Comparison of ENCODE assay signal across 12 cellular contexts in the genomic region with DNA sequence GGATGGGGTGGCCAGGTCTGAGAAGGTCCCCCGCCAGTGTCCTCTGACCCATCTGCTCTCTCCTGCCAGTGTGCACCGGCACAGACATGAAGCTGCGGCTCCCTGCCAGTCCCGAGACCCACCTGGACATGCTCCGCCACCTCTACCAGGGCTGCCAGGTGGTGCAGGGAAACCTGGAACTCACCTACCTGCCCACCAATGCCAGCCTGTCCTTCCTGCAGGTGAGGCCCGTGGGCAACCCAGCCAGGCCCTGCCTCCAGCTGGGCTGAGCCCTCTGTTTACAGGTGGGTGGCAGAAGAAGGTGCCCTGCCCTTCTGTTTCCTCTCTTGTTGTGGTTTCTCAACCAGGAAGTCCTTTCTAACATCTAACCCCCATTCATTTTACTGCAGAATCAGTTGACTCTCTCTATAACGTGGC. TPM values are rescaled to one million over a fixed set of nuclear protein-coding genes. Genes with fewer than 3 reads are reported as not detected.
DNase-seq lines count a peak whose midpoint lies in the region; ATAC-seq and TF ChIP-seq lines count a peak whose summit lies in the region.
"Had no signal": no experiment of that assay in that cellular context is flagged by ENCODE, and none has a peak within 500 bp of the region (broad histone marks: within the 10 kb centered on the region; RNA-seq: fewer than 3 reads in every experiment).

No MANE protein-coding gene starts in this region.

- H3F3A ChIP-seq in smooth muscle cell (ENCODE audit: low read depth): no peaks in the 10 kb centered on the region

- H3K4me2 ChIP-seq in smooth muscle cell: no peak overlapping the region

- H3K36me3 Mint-ChIP-seq in CD8-positive, alpha-beta memory T cell: peaks cover 0 to 1% (median 0%) of the 10 kb centered on the region in 3 donors
- no peaks in the 10 kb centered on the region for H3K36me3 Mint-ChIP-seq in activated T-helper 17 cell treated with anti-CD3 and anti-CD28 coated beads, Interleukin-2, amount 50 U/mL, for 72 hours (ENCODE audit: low read depth)
- H3K36me3 Mint-ChIP-seq in naive thymus-derived CD4-positive, alpha-beta T cell: no peaks in the 10 kb centered on the region

- WGBS in smooth muscle cell (ENCODE audit: low lambda C conversion rate): 95% methylated on average over 7 of the region's 7 CpGs

- peak overlapping the region in 5 of 7 donors; percentile 4 to 80 (median 49) for H3K4me3 Mint-ChIP-seq in CD8-positive, alpha-beta memory T cell
- H3K4me3 Mint-ChIP-seq in activated T-helper 17 cell treated with anti-CD3 and anti-CD28 coated beads, Interleukin-2, amount 50 U/mL, for 72 hours: peak overlapping the region; percentile 23
- peak overlapping the region; percentile 22 to 74 (median 55) for H3K4me3 Mint-ChIP-seq in naive thymus-derived CD4-positive, alpha-beta T cell

- H3K27ac Mint-ChIP-seq in CD8-positive, alpha-beta memory T cell: peak overlapping the region in 3 of 8 donors; percentile 3 to 81 (median 71)
- H3K27ac Mint-ChIP-seq in activated T-helper 17 cell treated with anti-CD3 and anti-CD28 coated beads, Interleukin-2, amount 50 U/mL, for 72 hours: peak overlapping the region; percentile 66
- H3K27ac Mint-ChIP-seq in naive thymus-derived CD4-positive, alpha-beta T cell: peak overlapping the region in 7 of 9 donors; percentile 26 to 74 (median 42)

- peaks cover 18% of the 10 kb centered on the region for H3K79me2 ChIP-seq in smooth muscle cell (ENCODE audit: low read depth)

- POLR2A ChIA-PET in CD8-positive, alpha-beta memory T cell (lab: Charles Lee): no interaction called here
- POLR2A ChIA-PET in naive thymus-derived CD4-positive, alpha-beta T cell (lab: Charles Lee): interaction anchor here (1.0 to 1.9 kb wide), 4 partner anchors 11 to 36 kb away, joined by 3 to 9 read pairs (median 6); partner anchors contain the start of genes MIEN1 and PGAP3

- H3K4me1 ChIP-seq in CD8-positive, alpha-beta memory T cell (ENCODE audit: insufficient read depth, low read length): peaks cover 18% of the 10 kb centered on the region
- H3K4me1 ChIP-seq in naive thymus-derived CD4-positive, alpha-beta T cell (ENCODE audit: control insufficient read depth in 2 of 2, insufficient read depth in 2 of 2, low read length in 2 of 2): peaks cover 7 to 16% of the 10 kb centered on the region in 2 donors
- H3K4me1 ChIP-seq in smooth muscle cell (ENCODE audit: low read depth): peaks cover 19% of the 10 kb centered on the region

- intact Hi-C loops in naive thymus-derived CD4-positive, alpha-beta T cell (cut with micrococcal nuclease): no loop called here

- H3K9ac ChIP-seq in smooth muscle cell (ENCODE audit: low read depth): no peak overlapping the region

- H3K9me3 Mint-ChIP-seq in CD8-positive, alpha-beta memory T cell: no peaks in the 10 kb centered on the region
- no peaks in the 10 kb centered on the region for H3K9me3 Mint-ChIP-seq in activated T-helper 17 cell treated with anti-CD3 and anti-CD28 coated beads, Interleukin-2, amount 50 U/mL, for 72 hours
- H3K9me3 Mint-ChIP-seq in naive thymus-derived CD4-positive, alpha-beta T cell: peaks cover 0 to 2% (median 0%) of the 10 kb centered on the region in 11 donors

- peaks cover under 1 to 6% of the 10 kb centered on the region in 2 donors for H3K27me3 Mint-ChIP-seq in CD8-positive, alpha-beta memory T cell
- H3K27me3 Mint-ChIP-seq in activated T-helper 17 cell treated with anti-CD3 and anti-CD28 coated beads, Interleukin-2, amount 50 U/mL, for 72 hours: no peaks in the 10 kb centered on the region
- peaks cover 0 to 11% (median 0%) of the 10 kb centered on the region in 5 donors for H3K27me3 Mint-ChIP-seq in naive thymus-derived CD4-positive, alpha-beta T cell

- ATAC-seq in activated T-helper 17 cell treated with anti-CD3 and anti-CD28 coated beads, Interleukin-2, amount 50 U/mL, for 72 hours (replicated peaks): peak; percentile 23
- ATAC-seq in naive thymus-derived CD4-positive, alpha-beta T cell: peak; percentile 54

- no peaks in the 10 kb centered on the region for H3K36me3 ChIP-seq in CD8-positive, alpha-beta memory T cell (ENCODE audit: insufficient read depth, low read length)
- no peaks in the 10 kb centered on the region for H3K36me3 ChIP-seq in naive thymus-derived CD4-positive, alpha-beta T cell (ENCODE audit: control insufficient read depth in 2 of 3, insufficient read depth in 3 of 3, low read length in 3 of 3)
- H3K36me3 ChIP-seq in smooth muscle cell (ENCODE audit: low read depth): no peaks in the 10 kb centered on the region

- no peak for TF ChIP-seq CTCF in 22Rv1 (IDR thresholded peaks at IDR 0.05)
- no peak for TF ChIP-seq CTCF in smooth muscle cell (IDR thresholded peaks at IDR 0.05; ENCODE audit: borderline replicate concordance, insufficient read depth, poor library complexity, severe bottlenecking)

- peaks cover 52% of the 10 kb centered on the region for H4K20me1 ChIP-seq in smooth muscle cell (ENCODE audit: low read depth)

- DNase-seq in CD8-positive, alpha-beta memory T cell: peak in 1 of 5 donors; percentile 37
- DNase-seq in naive thymus-derived CD4-positive, alpha-beta T cell: peak in 6 of 9 donors; percentile 11 to 39 (median 24)
- DNase-seq in 8988T (no peak), smooth muscle cell (lab: John Stamatoyannopoulos, UW; ENCODE audit: unreplicated experiment) (no peak), SIG-M5 (lab: John Stamatoyannopoulos, UW) (no peak), NCI-H446 treated with DMSO at 0.1 percent for 48 hours (lab: John Stamatoyannopoulos, UW) (no peak)
- DNase-seq: Caco-2; stimulated activated CD4-positive, alpha-beta T cell treated with anti-CD3 and anti-CD28 coated beads, Interleukin-12 subunit alpha, Interleukin-12 subunit beta, amount 100 ng/mL, for 4 hours had no signal

- peaks cover 4% of the 10 kb centered on the region for H3K27me3 ChIP-seq in CD8-positive, alpha-beta memory T cell (ENCODE audit: insufficient read depth, low read length, poor library complexity, severe bottlenecking)
- no peaks in the 10 kb centered on the region for H3K27me3 ChIP-seq in naive thymus-derived CD4-positive, alpha-beta T cell (ENCODE audit: control insufficient read depth in 2 of 2, insufficient read depth in 2 of 2, low read length in 2 of 2)
- no peaks in the 10 kb centered on the region for H3K27me3 ChIP-seq in smooth muscle cell (ENCODE audit: low read depth)

- H3K27ac ChIP-seq in 22Rv1: 0 out of 2 replicates have a peak overlapping the region, but pooled peaks have one; percentile 90
- H3K27ac ChIP-seq in CD8-positive, alpha-beta memory T cell (ENCODE audit: low read depth, low read length): no peak overlapping the region
- H3K27ac ChIP-seq in naive thymus-derived CD4-positive, alpha-beta T cell (ENCODE audit: low read depth, low read length): no peak overlapping the region
- H3K27ac ChIP-seq in smooth muscle cell (ENCODE audit: low read depth): no peak overlapping the region

- CTCF ChIA-PET in CD8-positive, alpha-beta memory T cell (lab: Charles Lee): interaction anchor here (0.6 kb wide), 1 partner anchor 247 kb away, joined by 3 read pairs; no protein-coding TSS in a partner anchor
- CTCF ChIA-PET in naive thymus-derived CD4-positive, alpha-beta T cell (lab: Charles Lee): interaction anchor here (0.9 to 1.3 kb wide), 2 partner anchors 41 to 85 kb away, joined by 3 read pairs; no protein-coding TSS in a partner anchor

- H2AFZ ChIP-seq in smooth muscle cell (ENCODE audit: low read depth): no peak overlapping the region

- H3K4me1 Mint-ChIP-seq in CD8-positive, alpha-beta memory T cell: peaks cover 10 to 18% (median 13%) of the 10 kb centered on the region in 3 donors
- H3K4me1 Mint-ChIP-seq in activated T-helper 17 cell treated with anti-CD3 and anti-CD28 coated beads, Interleukin-2, amount 50 U/mL, for 72 hours: peaks cover 12% of the 10 kb centered on the region
- peaks cover 15 to 41% (median 22%) of the 10 kb centered on the region in 7 donors for H3K4me1 Mint-ChIP-seq in naive thymus-derived CD4-positive, alpha-beta T cell

- peak overlapping the region; percentile 55 for H3K4me3 ChIP-seq in CD8-positive, alpha-beta memory T cell (ENCODE audit: low read length)
- no peak overlapping the region for H3K4me3 ChIP-seq in naive thymus-derived CD4-positive, alpha-beta T cell (ENCODE audit: low read length)
- no peak overlapping the region for H3K4me3 ChIP-seq in smooth muscle cell

- no peaks in the 10 kb centered on the region for H3K9me3 ChIP-seq in CD8-positive, alpha-beta memory T cell (ENCODE audit: low read length)
- H3K9me3 ChIP-seq in naive thymus-derived CD4-positive, alpha-beta T cell (ENCODE audit: control insufficient read depth in 2 of 3, low read length in 3 of 3): no peaks in the 10 kb centered on the region
- H3K9me3 ChIP-seq in smooth muscle cell (replicated peaks; ENCODE audit: low read depth): no peaks in the 10 kb centered on the region
- H3K9me3 ChIP-seq: Caco-2 had no signal

RNA-seq across cellular contexts. Expression of gene ERBB2, which starts 7.1 kb away (rescaled TPM):
- 1 to 10 TPM; 3.6 to 3.9 TPM for total RNA-seq in CD8-positive, alpha-beta memory T cell
- 2.4 TPM for polyA plus RNA-seq in CD8-positive, alpha-beta memory T cell
- 1 to 10 TPM; 3.4 to 5.9 TPM for total RNA-seq in activated T-helper 17 cell treated with anti-CD3 and anti-CD28 coated beads, Interleukin-2, amount 50 U/mL, for 72 hours
- total RNA-seq in naive thymus-derived CD4-positive, alpha-beta T cell: 10 to 100 TPM in 1 of 5 experiments, 1 to 10 TPM in 4; 3.6 to 10.5 (median 6.6) TPM
- 1 to 10 TPM in 1 of 2 donors, under 1 TPM in 1; 0.39 to 2.4 TPM for polyA plus RNA-seq in naive thymus-derived CD4-positive, alpha-beta T cell
- total RNA-seq in smooth muscle cell: 44.5 and 49.4 TPM in 2 replicates
- polyA plus RNA-seq in smooth muscle cell: 53.6 and 56.1 TPM in 2 replicates

RNA-seq across cellular contexts. Expression of gene PGAP3, which starts 19.1 kb away (rescaled TPM):
- total RNA-seq in CD8-positive, alpha-beta memory T cell: 10 to 100 TPM; 11.8 to 12.1 TPM
- polyA plus RNA-seq in CD8-positive, alpha-beta memory T cell: 22.4 TPM
- 10 to 100 TPM in 1 of 2 donors, 1 to 10 TPM in 1; 5.9 to 14.8 TPM for total RNA-seq in activated T-helper 17 cell treated with anti-CD3 and anti-CD28 coated beads, Interleukin-2, amount 50 U/mL, for 72 hours
- 10 to 100 TPM; 26.3 to 39.9 (median 35.1) TPM for total RNA-seq in naive thymus-derived CD4-positive, alpha-beta T cell
- 10 to 100 TPM; 13.3 to 20.7 TPM for polyA plus RNA-seq in naive thymus-derived CD4-positive, alpha-beta T cell
- total RNA-seq in smooth muscle cell: 16.5 and 19.4 TPM in 2 replicates
- polyA plus RNA-seq in smooth muscle cell: 19.1 and 26.4 TPM in 2 replicates

RNA-seq across cellular contexts. Expression of gene MIEN1, which starts 23.4 kb away (rescaled TPM):
- 10 to 100 TPM; 42.3 to 46.2 TPM for total RNA-seq in CD8-positive, alpha-beta memory T cell
- polyA plus RNA-seq in CD8-positive, alpha-beta memory T cell: 114 TPM
- total RNA-seq in activated T-helper 17 cell treated with anti-CD3 and anti-CD28 coated beads, Interleukin-2, amount 50 U/mL, for 72 hours: 10 to 100 TPM; 24.6 to 45.2 TPM
- total RNA-seq in naive thymus-derived CD4-positive, alpha-beta T cell: 10 to 100 TPM; 28.7 to 40.1 (median 32.3) TPM
- 10 to 100 TPM; 73.5 to 74.3 TPM for polyA plus RNA-seq in naive thymus-derived CD4-positive, alpha-beta T cell
- total RNA-seq in smooth muscle cell: 33.5 and 55.8 TPM in 2 replicates
- 70.7 and 71.5 TPM in 2 replicates for polyA plus RNA-seq in smooth muscle cell

RNA-seq across cellular contexts. Expression of gene GRB7, which starts 30.8 kb away (rescaled TPM):
- total RNA-seq in CD8-positive, alpha-beta memory T cell: not detected
- not detected for polyA plus RNA-seq in CD8-positive, alpha-beta memory T cell
- under 1 TPM in 1 of 2 donors, not detected in 1; 0.40 TPM for total RNA-seq in activated T-helper 17 cell treated with anti-CD3 and anti-CD28 coated beads, Interleukin-2, amount 50 U/mL, for 72 hours
- under 1 TPM in 1 of 5 experiments, not detected in 4; 0.99 TPM for total RNA-seq in naive thymus-derived CD4-positive, alpha-beta T cell
- not detected for polyA plus RNA-seq in naive thymus-derived CD4-positive, alpha-beta T cell
- total RNA-seq in smooth muscle cell: 2.7 and 3.6 TPM in 2 replicates
- 4.1 and 9.1 TPM in 2 replicates for polyA plus RNA-seq in smooth muscle cell
- total RNA-seq: cerebellum had no signal
- polyA plus RNA-seq: neural cell had no signal

RNA-seq across cellular contexts. Expression of gene PNMT, which starts 38.7 kb away (rescaled TPM):
- not detected for total RNA-seq in CD8-positive, alpha-beta memory T cell
- 0.39 TPM for polyA plus RNA-seq in CD8-positive, alpha-beta memory T cell
- total RNA-seq in activated T-helper 17 cell treated with anti-CD3 and anti-CD28 coated beads, Interleukin-2, amount 50 U/mL, for 72 hours: not detected
- total RNA-seq in naive thymus-derived CD4-positive, alpha-beta T cell: under 1 TPM in 4 of 5 experiments, not detected in 1; 0.42 to 0.89 (median 0.50) TPM
- under 1 TPM; 0.36 to 0.48 TPM for polyA plus RNA-seq in naive thymus-derived CD4-positive, alpha-beta T cell
- not detected in 2 replicates for total RNA-seq in smooth muscle cell
- polyA plus RNA-seq in smooth muscle cell: 0.23 and 1.3 TPM in 2 replicates
- total RNA-seq: Caco-2 had no signal

Comparison
In these comparisons a context has a peak if more than half of its experiments do, and no peak if none do; other contexts are left out.
1. DNase-seq: peak in naive thymus-derived CD4-positive, alpha-beta T cell (6 of 9); none in 8988T (single experiment), smooth muscle cell (single experiment), SIG-M5 (single experiment) and NCI-H446 treated with DMSO at 0.1 percent for 48 hours (single experiment).
2. Peak in every context shown above with its lines, with median percentiles within 50 percentile points of each other: H3K4me3 Mint-ChIP-seq.